In genomic region chr1:32351077-32351858, GRCh38 we compare ENCODE assay signal across 8 cellular contexts. TPM values are rescaled to one million over a fixed set of nuclear protein-coding genes. Genes with fewer than 3 reads are reported as not detected.
DNase-seq lines count a peak whose midpoint lies in the region; ATAC-seq and TF ChIP-seq lines count a peak whose summit lies in the region.

No MANE protein-coding gene starts in this region.

- H3K4me3 Mint-ChIP-seq in endothelial cell (ENCODE audit: unreplicated experiment) (peak overlapping the region; percentile 81), mesothelial cell of epicardium (peak overlapping the region; percentile 84)

- in situ Hi-C loops in Caki2 (cut with HindIII; ENCODE audit: low pct_unique_long_range_greater_than_20kb, low sequenced_read_pairs) = no loop called here

- TF ChIP-seq CTCF in endothelial cell (IDR thresholded peaks at IDR 0.05; ENCODE audit: unreplicated experiment) = peak; percentile 90
- TF ChIP-seq CTCF in mesothelial cell of epicardium (IDR thresholded peaks at IDR 0.05; ENCODE audit: unreplicated experiment) = peak; percentile 56

- peak; percentile 79 for DNase-seq in Caki2 (ENCODE audit: low read depth)
- peak in 75 of 76 experiments; percentile 52 to 97 (median 91) for DNase-seq in HUDEP-2 (lab: John Stamatoyannopoulos, UW; ENCODE audit: unreplicated experiment in 76 of 76)
- DNase-seq in NOMO-1 treated with dmso at 0.1 percent for 144 hours (lab: John Stamatoyannopoulos, UW; ENCODE audit: unreplicated experiment) = peak; percentile 87
- peak; percentile 74 for DNase-seq in activated CD8-positive, alpha-beta memory T cell treated with anti-CD3 and anti-CD28 coated beads, Interleukin-2, amount 50 U/mL, for 1 hour (ENCODE audit: extremely low read depth)
- peak; percentile 93 for DNase-seq in endothelial cell (ENCODE audit: low spot score)
- DNase-seq in mesothelial cell of epicardium (ENCODE audit: low spot score in 2 of 2, unreplicated experiment in 2 of 2) = peak; percentile 92 to 94
- peak; percentile 75 to 81 for DNase-seq in stimulated activated CD8-positive, alpha-beta memory T cell treated with anti-CD3 and anti-CD28 coated beads, Interleukin-15, amount 100 ng/mL, for 4 hours (ENCODE audit: low read depth in 2 of 2)

- peaks cover 5% of the 10 kb centered on the region for H3K36me3 Mint-ChIP-seq in endothelial cell (ENCODE audit: low read depth, unreplicated experiment)
- H3K36me3 Mint-ChIP-seq in mesothelial cell of epicardium = peaks cover 9% of the 10 kb centered on the region

- H3K27ac Mint-ChIP-seq in endothelial cell (ENCODE audit: unreplicated experiment) (peak overlapping the region; percentile 75), mesothelial cell of epicardium (peak overlapping the region; percentile 85)

- peaks cover 11% of the 10 kb centered on the region for H3K27me3 Mint-ChIP-seq in endothelial cell (ENCODE audit: unreplicated experiment)
- no peaks in the 10 kb centered on the region for H3K27me3 Mint-ChIP-seq in mesothelial cell of epicardium (ENCODE audit: low read depth)

- H3K4me1 Mint-ChIP-seq in endothelial cell (ENCODE audit: unreplicated experiment) = peaks cover 63% of the 10 kb centered on the region
- peaks cover 32% of the 10 kb centered on the region for H3K4me1 Mint-ChIP-seq in mesothelial cell of epicardium

- peak; percentile 84 for ATAC-seq in GM21360 (IDR thresholded peaks at IDR 0.05; ENCODE audit: unreplicated experiment)

- H3K9me3 Mint-ChIP-seq in endothelial cell (ENCODE audit: unreplicated experiment) = no peaks in the 10 kb centered on the region
- H3K9me3 Mint-ChIP-seq in mesothelial cell of epicardium = no peaks in the 10 kb centered on the region

RNA-seq across cellular contexts. Expression of gene FAM229A, which starts 11.0 kb away (rescaled TPM):
- total RNA-seq in Caki2 (2014; rRNA removed; shearing (Covaris generic); ENCODE audit: low replicate concordance) = not detected in 2 replicates
- total RNA-seq in endothelial cell (ENCODE audit: unreplicated experiment) (8.5 TPM), mesothelial cell of epicardium (12.5 to 12.9 TPM (median 12.5 TPM) in 3 replicates)

RNA-seq across cellular contexts. Expression of gene TSSK3, which starts 11.1 kb away (rescaled TPM):
- not detected in 2 replicates for total RNA-seq in Caki2 (2014; rRNA removed; shearing (Covaris generic); ENCODE audit: low replicate concordance)
- total RNA-seq in endothelial cell (ENCODE audit: unreplicated experiment) = 0.67 TPM
- 6.6 to 8.1 TPM (median 7.8 TPM) in 3 replicates for total RNA-seq in mesothelial cell of epicardium

RNA-seq across cellular contexts. Expression of gene MARCKSL1, which starts 15.2 kb away (rescaled TPM):
- 7.1 and 12.0 TPM in 2 replicates for total RNA-seq in Caki2 (2014; rRNA removed; shearing (Covaris generic); ENCODE audit: low replicate concordance)
- total RNA-seq in endothelial cell (ENCODE audit: unreplicated experiment) = 730 TPM
- total RNA-seq in mesothelial cell of epicardium = 487 to 496 TPM (median 495 TPM) in 3 replicates

RNA-seq across cellular contexts. Expression of gene BSDC1, which starts 43.0 kb away (rescaled TPM):
- total RNA-seq in Caki2 (2014; rRNA removed; shearing (Covaris generic); ENCODE audit: low replicate concordance) = 44.7 and 51.9 TPM in 2 replicates
- total RNA-seq in endothelial cell (ENCODE audit: unreplicated experiment) = 79.0 TPM
- 73.4 to 74.8 TPM (median 74.6 TPM) in 3 replicates for total RNA-seq in mesothelial cell of epicardium

RNA-seq across cellular contexts. Expression of gene HDAC1, which starts 59.4 kb away (rescaled TPM):
- 104 and 107 TPM in 2 replicates for total RNA-seq in Caki2 (2014; rRNA removed; shearing (Covaris generic); ENCODE audit: low replicate concordance)
- 143 TPM for total RNA-seq in endothelial cell (ENCODE audit: unreplicated experiment)
- 122 to 131 TPM (median 127 TPM) in 3 replicates for total RNA-seq in mesothelial cell of epicardium

Comparison
In these comparisons a context has a peak if more than half of its experiments do, and no peak if none do; other contexts are left out.
1. Peak in every context shown above with its lines: DNase-seq and ATAC-seq.
2. RNA of gene MARCKSL1, which starts 15.2 kb away (total RNA-seq): 730 TPM in endothelial cell (single experiment) and 487 to 496 TPM in mesothelial cell of epicardium; 7.1 to 12.0 TPM in Caki2; every median in the first group is over 10 times any median in the second.